Comparison of ENCODE assay signal across 10 cellular contexts in the genomic region with DNA sequence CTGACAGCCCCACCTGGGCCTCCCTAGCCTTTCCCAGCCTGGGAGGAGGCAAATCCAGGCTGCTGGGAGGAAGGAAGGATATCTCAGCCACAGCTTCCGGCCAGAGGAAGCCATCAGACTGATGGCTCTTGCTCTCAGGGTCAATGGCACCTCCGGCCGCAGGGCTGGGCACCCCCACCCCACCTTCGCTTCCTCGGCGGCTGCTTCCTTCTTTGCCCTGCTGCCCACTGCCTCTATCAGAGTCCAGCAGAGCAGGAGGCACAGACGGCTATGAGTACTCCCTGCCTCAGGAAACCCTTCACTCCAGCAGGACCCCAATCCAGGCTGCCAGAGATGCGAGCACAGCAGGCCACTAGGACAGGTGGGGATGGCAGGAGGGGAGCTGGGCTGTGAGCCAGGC. TPM values are rescaled to one million over a fixed set of nuclear protein-coding genes. Genes with fewer than 3 reads are reported as not detected.
A peak's percentile ranks its signal among the peaks of the same experiment; 100 is the strongest.
DNase-seq lines count a peak whose midpoint lies in the region; ATAC-seq and TF ChIP-seq lines count a peak whose summit lies in the region.
"Had no signal": no experiment of that assay in that cellular context is flagged by ENCODE, and none has a peak within 500 bp of the region (broad histone marks: within the 10 kb centered on the region; RNA-seq: fewer than 3 reads in every experiment).

No MANE protein-coding gene starts in this region.

- peaks cover 20% of the 10 kb centered on the region for H3K4me1 Mint-ChIP-seq in activated T-cell treated with anti-CD3 and anti-CD28 coated beads, Interleukin-2, amount 50 U/mL, for 72 hours (ENCODE audit: low read depth)
- H3K4me1 Mint-ChIP-seq in memory B cell = peaks cover 12% of the 10 kb centered on the region

- H4K20me1 ChIP-seq in SK-N-SH (ENCODE audit: insufficient read depth) = peaks cover 30% of the 10 kb centered on the region; the same call in 1 of the 2 replicates

- no peak for TF ChIP-seq EP300 in SK-N-SH (IDR thresholded peaks at IDR 0.05; ENCODE audit: borderline replicate concordance in 1 of 2, low read depth in 1 of 2, low read length in 1 of 2)

- no peak overlapping the region for H3K9ac ChIP-seq in SK-N-SH

- H3K36me3 ChIP-seq in SK-N-SH (replicated peaks in 1 of 2; ENCODE audit: control insufficient read depth in 1 of 2, insufficient read depth in 2 of 2, low read length in 1 of 2) = peaks cover 5 to 49% of the 10 kb centered on the region in 2 experiments

- H3K36me3 Mint-ChIP-seq in activated T-cell treated with anti-CD3 and anti-CD28 coated beads, Interleukin-2, amount 50 U/mL, for 72 hours (ENCODE audit: insufficient read depth in 2 of 2) = peaks cover 2 to 4% of the 10 kb centered on the region in 2 donors
- no peaks in the 10 kb centered on the region for H3K36me3 Mint-ChIP-seq in memory B cell

- no peak for DNase-seq in activated T-cell treated with anti-CD3 and anti-CD28 coated beads, Interleukin-2, amount 50 U/mL, for 72 hours
- no peak for DNase-seq in activated T-cell treated with anti-CD3 and anti-CD28 coated beads, Interleukin-2, amount 50 U/mL, for 48 hours
- DNase-seq in memory B cell (ENCODE audit: low spot score in 2 of 2) (no peak), SK-N-SH (no peak)
- DNase-seq: central memory CD4-positive, alpha-beta T cell had no signal

- CTCF ChIA-PET in SK-N-SH (lab: Yijun Ruan, JAX) = interaction anchor here (4.2 to 6.8 kb wide), 2 partner anchors 8 to 83 kb away, joined by 59 to 93 read pairs; a partner anchor contains a TSS

- H2AFZ ChIP-seq in SK-N-SH (ENCODE audit: low read depth) = no peak overlapping the region

- H3K4me1 ChIP-seq in SK-N-SH (ENCODE audit: control insufficient read depth in 1 of 2, insufficient read depth in 2 of 2, low read depth in 1 of 2, low read length in 1 of 2) = peaks cover 0 to 26% of the 10 kb centered on the region in 2 experiments; a peak in 1 of 4 replicates

- H3K27me3 ChIP-seq in SK-N-SH (ENCODE audit: insufficient read depth) = no peaks in the 10 kb centered on the region

- peaks cover 7% of the 10 kb centered on the region for H3K27me3 Mint-ChIP-seq in activated T-cell treated with anti-CD3 and anti-CD28 coated beads, Interleukin-2, amount 50 U/mL, for 72 hours (ENCODE audit: low read depth)
- H3K27me3 Mint-ChIP-seq in memory B cell = peaks cover 11% of the 10 kb centered on the region

- no peak for TF ChIP-seq CTCF in SK-N-SH (IDR thresholded peaks at IDR 0.05)

- no peaks in the 10 kb centered on the region for H3K9me2 ChIP-seq in SK-N-SH

- H3K9me3 Mint-ChIP-seq in activated T-cell treated with anti-CD3 and anti-CD28 coated beads, Interleukin-2, amount 50 U/mL, for 72 hours = no peaks in the 10 kb centered on the region
- no peaks in the 10 kb centered on the region for H3K9me3 Mint-ChIP-seq in memory B cell

- no peaks in the 10 kb centered on the region for H3K9me3 ChIP-seq in SK-N-SH

- H3K27ac ChIP-seq in angular gyrus (ENCODE audit: low read depth, low read length) (peak overlapping the region; percentile 96), temporal lobe (ENCODE audit: low read depth, low read length) (peak overlapping the region; percentile 85), SK-N-SH (ENCODE audit: low read depth in 2 of 2, low read length in 1 of 2) (no peak overlapping the region)
- H3K27ac ChIP-seq: C4-2B had no signal

- no peak overlapping the region for H3K27ac Mint-ChIP-seq in activated T-cell treated with anti-CD3 and anti-CD28 coated beads, Interleukin-2, amount 50 U/mL, for 72 hours
- no peak overlapping the region for H3K27ac Mint-ChIP-seq in memory B cell

- ATAC-seq in activated T-cell treated with anti-CD3 and anti-CD28 coated beads, Interleukin-2, amount 50 U/mL, for 72 hours (replicated peaks in 1 of 2) = no peak
- ATAC-seq in memory B cell (ENCODE audit: low read depth) (no peak), HG03354 (IDR thresholded peaks at IDR 0.05; ENCODE audit: poor library complexity, severe bottlenecking, unreplicated experiment) (no peak), GM19351 (IDR thresholded peaks at IDR 0.05; ENCODE audit: unreplicated experiment) (no peak)

- peak overlapping the region; percentile 89 for H3K4me3 Mint-ChIP-seq in activated T-cell treated with anti-CD3 and anti-CD28 coated beads, Interleukin-2, amount 50 U/mL, for 72 hours
- H3K4me3 Mint-ChIP-seq in memory B cell = peak overlapping the region; percentile 57

- peaks cover 38% of the 10 kb centered on the region for H3K79me2 ChIP-seq in SK-N-SH (ENCODE audit: insufficient read depth)

- 93% methylated on average over 8 of the region's 8 CpGs for WGBS in SK-N-SH (ENCODE audit: low lambda C conversion rate)

- POLR2A ChIA-PET in SK-N-SH (lab: Yijun Ruan, JAX) = no interaction called here

- TF ChIP-seq RAD21 in SK-N-SH (IDR thresholded peaks at IDR 0.05; ENCODE audit: low read length) = no peak

- no peak overlapping the region for H3K4me2 ChIP-seq in SK-N-SH

- no peaks in the 10 kb centered on the region for H3F3A ChIP-seq in SK-N-SH (replicated peaks; ENCODE audit: insufficient read depth)

- H3K4me3 ChIP-seq in SK-N-SH (ENCODE audit: low read depth in 2 of 2, low read length in 1 of 2) = no peak overlapping the region

TF ChIP-seq in SK-N-SH, 30 proteins besides CTCF, POLR2A, EP300 and RAD21 (continues in another document):
- TF ChIP-seq, protein P1, sequence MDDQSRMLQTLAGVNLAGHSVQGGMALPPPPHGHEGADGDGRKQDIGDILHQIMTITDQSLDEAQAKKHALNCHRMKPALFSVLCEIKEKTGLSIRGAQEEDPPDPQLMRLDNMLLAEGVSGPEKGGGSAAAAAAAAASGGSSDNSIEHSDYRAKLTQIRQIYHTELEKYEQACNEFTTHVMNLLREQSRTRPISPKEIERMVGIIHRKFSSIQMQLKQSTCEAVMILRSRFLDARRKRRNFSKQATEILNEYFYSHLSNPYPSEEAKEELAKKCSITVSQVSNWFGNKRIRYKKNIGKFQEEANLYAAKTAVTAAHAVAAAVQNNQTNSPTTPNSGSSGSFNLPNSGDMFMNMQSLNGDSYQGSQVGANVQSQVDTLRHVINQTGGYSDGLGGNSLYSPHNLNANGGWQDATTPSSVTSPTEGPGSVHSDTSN (IDR thresholded peaks at IDR 0.05) = no peak
- TF ChIP-seq, protein P2, sequence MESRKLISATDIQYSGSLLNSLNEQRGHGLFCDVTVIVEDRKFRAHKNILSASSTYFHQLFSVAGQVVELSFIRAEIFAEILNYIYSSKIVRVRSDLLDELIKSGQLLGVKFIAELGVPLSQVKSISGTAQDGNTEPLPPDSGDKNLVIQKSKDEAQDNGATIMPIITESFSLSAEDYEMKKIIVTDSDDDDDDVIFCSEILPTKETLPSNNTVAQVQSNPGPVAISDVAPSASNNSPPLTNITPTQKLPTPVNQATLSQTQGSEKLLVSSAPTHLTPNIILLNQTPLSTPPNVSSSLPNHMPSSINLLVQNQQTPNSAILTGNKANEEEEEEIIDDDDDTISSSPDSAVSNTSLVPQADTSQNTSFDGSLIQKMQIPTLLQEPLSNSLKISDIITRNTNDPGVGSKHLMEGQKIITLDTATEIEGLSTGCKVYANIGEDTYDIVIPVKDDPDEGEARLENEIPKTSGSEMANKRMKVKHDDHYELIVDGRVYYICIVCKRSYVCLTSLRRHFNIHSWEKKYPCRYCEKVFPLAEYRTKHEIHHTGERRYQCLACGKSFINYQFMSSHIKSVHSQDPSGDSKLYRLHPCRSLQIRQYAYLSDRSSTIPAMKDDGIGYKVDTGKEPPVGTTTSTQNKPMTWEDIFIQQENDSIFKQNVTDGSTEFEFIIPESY (IDR thresholded peaks at IDR 0.05; ENCODE audit: borderline replicate concordance, low read depth) = no peak
- TF ChIP-seq CHD2 (IDR thresholded peaks at IDR 0.05; ENCODE audit: low read length, partially characterized antibody) (no peak), FOSL2 (IDR thresholded peaks at IDR 0.05; ENCODE audit: borderline replicate concordance, low read depth) (no peak), MXI1 (IDR thresholded peaks at IDR 0.05; ENCODE audit: low read depth, low read length) (no peak), SMC3 (IDR thresholded peaks at IDR 0.05; ENCODE audit: low read depth, low read length) (no peak), MEF2A (IDR thresholded peaks at IDR 0.05; ENCODE audit: borderline replicate concordance, low read depth) (no peak), NRF1 (IDR thresholded peaks at IDR 0.05; ENCODE audit: low read depth, low read length) (no peak), SIN3A (IDR thresholded peaks at IDR 0.05; ENCODE audit: borderline replicate concordance, low read depth, low read length) (no peak), NFIC (IDR thresholded peaks at IDR 0.05; ENCODE audit: borderline replicate concordance) (no peak), FOXM1 (IDR thresholded peaks at IDR 0.05; ENCODE audit: low read depth) (no peak)

RNA-seq across cellular contexts. Expression of a gene that starts 3.3 kb away (rescaled TPM):
- total RNA-seq in activated T-cell treated with anti-CD3 and anti-CD28 coated beads, Interleukin-2, amount 50 U/mL, for 72 hours = 10 to 100 TPM; 16.0 to 22.2 TPM
- total RNA-seq in temporal lobe = 42.8 TPM
- polyA plus RNA-seq in SK-N-SH (2012; rRNA removed) = 34.8 and 40.9 TPM in 2 replicates
- polyA plus RNA-seq in SK-N-SH (2012; cell fraction: cytosol; rRNA removed) = 13.7 and 21.8 TPM in 2 replicates
- 70.5 and 71.1 TPM in 2 replicates for polyA plus RNA-seq in SK-N-SH (2012; cell fraction: nucleus; rRNA removed)

RNA-seq across cellular contexts. Expression of a gene that starts 8.8 kb away (rescaled TPM):
- 10 to 100 TPM; 16.5 to 17.2 TPM for total RNA-seq in activated T-cell treated with anti-CD3 and anti-CD28 coated beads, Interleukin-2, amount 50 U/mL, for 72 hours
- total RNA-seq in temporal lobe = 5.4 TPM
- 11.8 and 13.4 TPM in 2 replicates for polyA plus RNA-seq in SK-N-SH (2012; rRNA removed)
- 7.2 and 10.5 TPM in 2 replicates for polyA plus RNA-seq in SK-N-SH (2012; cell fraction: cytosol; rRNA removed)
- 18.7 and 27.3 TPM in 2 replicates for polyA plus RNA-seq in SK-N-SH (2012; cell fraction: nucleus; rRNA removed)

RNA-seq across cellular contexts. Expression of a gene that starts 22.8 kb away (rescaled TPM):
- 1 to 10 TPM; 4.4 to 5.7 TPM for total RNA-seq in activated T-cell treated with anti-CD3 and anti-CD28 coated beads, Interleukin-2, amount 50 U/mL, for 72 hours
- 5.2 TPM for total RNA-seq in temporal lobe
- 3.1 and 3.8 TPM in 2 replicates for polyA plus RNA-seq in SK-N-SH (2012; rRNA removed)
- polyA plus RNA-seq in SK-N-SH (2012; cell fraction: cytosol; rRNA removed) = 0.62 and 1.2 TPM in 2 replicates
- 20.3 and 22.2 TPM in 2 replicates for polyA plus RNA-seq in SK-N-SH (2012; cell fraction: nucleus; rRNA removed)

RNA-seq across cellular contexts. Expression of a gene that starts 50.5 kb away (rescaled TPM):
- total RNA-seq in activated T-cell treated with anti-CD3 and anti-CD28 coated beads, Interleukin-2, amount 50 U/mL, for 72 hours = 10 to 100 TPM; 20.7 to 27.9 TPM
- total RNA-seq in temporal lobe = 19.2 TPM
- 9.3 and 14.7 TPM in 2 replicates for polyA plus RNA-seq in SK-N-SH (2012; rRNA removed)
- polyA plus RNA-seq in SK-N-SH (2012; cell fraction: cytosol; rRNA removed) = 5.6 and 7.1 TPM in 2 replicates
- polyA plus RNA-seq in SK-N-SH (2012; cell fraction: nucleus; rRNA removed) = 15.2 and 18.5 TPM in 2 replicates

Comparison
In these comparisons a context has a peak if more than half of its experiments do, and no peak if none do; other contexts are left out.
1. H3K27ac ChIP-seq: peak in angular gyrus (single experiment) and temporal lobe (single experiment); none in SK-N-SH (0 of 2).